8 cellular contexts compared by ENCODE assay signal in the genomic region with DNA sequence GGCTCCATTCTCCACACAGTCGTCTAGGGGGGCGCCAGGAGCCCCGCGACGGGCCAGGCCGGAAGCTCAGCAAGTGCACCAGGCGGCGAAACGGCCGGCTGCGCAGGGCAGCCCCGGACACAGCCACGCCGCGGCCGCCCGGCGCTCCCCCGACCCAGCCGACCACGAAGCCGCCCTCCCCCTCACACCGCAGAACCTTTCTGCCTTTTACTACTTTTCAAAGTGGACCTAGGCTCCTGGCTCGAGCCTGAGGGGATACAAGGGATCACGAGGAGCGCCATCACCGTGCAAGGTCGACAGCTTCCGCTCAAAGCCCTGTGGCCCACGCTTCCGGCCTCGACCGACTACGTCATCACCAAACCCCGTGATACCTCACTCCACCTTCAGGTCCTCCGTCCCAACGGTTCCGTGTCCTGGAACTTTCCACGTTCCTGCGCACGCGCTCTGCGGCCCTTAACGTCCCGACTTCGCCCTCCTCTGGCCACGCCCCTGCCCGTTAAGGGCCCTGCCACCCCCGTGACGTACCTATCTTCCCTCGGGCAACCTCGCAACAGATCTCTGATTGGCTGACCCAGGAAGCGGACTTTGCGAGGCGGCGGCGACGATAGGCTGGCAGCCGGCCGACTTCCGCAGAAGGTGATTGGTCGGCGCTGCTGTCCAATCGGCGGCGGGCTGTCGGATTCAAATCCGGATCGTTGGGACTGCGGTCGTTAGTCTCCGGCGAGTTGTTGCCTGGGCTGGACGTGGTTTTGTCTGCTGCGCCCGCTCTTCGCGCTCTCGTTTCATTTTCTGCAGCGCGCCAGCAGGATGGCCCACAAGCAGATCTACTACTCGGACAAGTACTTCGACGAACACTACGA. TPM values are rescaled to one million over a fixed set of nuclear protein-coding genes. Genes with fewer than 3 reads are reported as not detected.
DNase-seq lines count a peak whose midpoint lies in the region; ATAC-seq and FAIRE-seq lines count a peak whose summit lies in the region.

A gene (plus strand): TSS at position 710 of the 860 bp plus-strand sequence. CDS start 98 bp downstream, at position 808.

- peak; percentile 96 for FAIRE-seq in RCC 7860 (lab: Jason Lieb, UNC)

- peak within 1 kb of the TSS; percentile 93 to 97 for H3K4me3 Mint-ChIP-seq in activated T-cell treated with anti-CD3 and anti-CD28 coated beads, Interleukin-2, amount 50 U/mL, for 72 hours

- H3K27me3 ChIP-seq in muscle layer of colon (ENCODE audit: control insufficient read depth in 1 of 2, insufficient read depth in 2 of 2, low read length in 2 of 2): no peaks in the 10 kb centered on the region

- DNase-seq in DMS79 (lab: John Stamatoyannopoulos, UW) (peak; percentile 95), RCC 7860 (ENCODE audit: low spot score) (peak; percentile 100)
- DNase-seq in activated T-cell treated with anti-CD3 and anti-CD28 coated beads, Interleukin-2, amount 50 U/mL, for 72 hours: peak; percentile 100
- peak; percentile 99 for DNase-seq in stimulated activated CD8-positive, alpha-beta memory T cell treated with anti-CD3 and anti-CD28 coated beads, Interleukin-7, amount 100 ng/mL, for 24 hours (ENCODE audit: low read depth)

- peaks cover 2 to 19% of the 10 kb centered on the region in 2 donors for H3K36me3 Mint-ChIP-seq in activated T-cell treated with anti-CD3 and anti-CD28 coated beads, Interleukin-2, amount 50 U/mL, for 72 hours (ENCODE audit: insufficient read depth in 2 of 2)

- peak within 1 kb of the TSS; percentile 77 to 94 for H3K4me3 ChIP-seq in muscle layer of colon (ENCODE audit: low read depth in 1 of 2, low read length in 2 of 2)

- peaks cover 44% of the 10 kb centered on the region for H3K4me1 Mint-ChIP-seq in activated T-cell treated with anti-CD3 and anti-CD28 coated beads, Interleukin-2, amount 50 U/mL, for 72 hours (ENCODE audit: low read depth)

- H3K36me3 ChIP-seq in KOPT-K1 (ENCODE audit: insufficient read depth, low read length): peaks cover 36% of the 10 kb centered on the region
- H3K36me3 ChIP-seq in muscle layer of colon (ENCODE audit: insufficient read depth, low read length): peaks cover 5% of the 10 kb centered on the region

- H3K9me3 ChIP-seq in KOPT-K1 (ENCODE audit: insufficient read depth, low read length, poor library complexity, severe bottlenecking) (no peaks in the 10 kb centered on the region), muscle layer of colon (ENCODE audit: low read length) (no peaks in the 10 kb centered on the region)

- peaks cover 18% of the 10 kb centered on the region for H3K4me1 ChIP-seq in muscle layer of colon (ENCODE audit: insufficient read depth, low read length)

- no peaks in the 10 kb centered on the region for H3K27me3 Mint-ChIP-seq in activated T-cell treated with anti-CD3 and anti-CD28 coated beads, Interleukin-2, amount 50 U/mL, for 72 hours (ENCODE audit: low read depth)

- no peaks in the 10 kb centered on the region for H3K9me3 Mint-ChIP-seq in activated T-cell treated with anti-CD3 and anti-CD28 coated beads, Interleukin-2, amount 50 U/mL, for 72 hours

- ATAC-seq in GM21786 (IDR thresholded peaks at IDR 0.05; ENCODE audit: unreplicated experiment) (peak; percentile 91), esophagus mucosa (peak; percentile 98)
- peak; percentile 89 to 92 for ATAC-seq in activated T-cell treated with anti-CD3 and anti-CD28 coated beads, Interleukin-2, amount 50 U/mL, for 72 hours (replicated peaks in 1 of 2)

- peak within 1 kb of the TSS; percentile 92 for H3K9ac ChIP-seq in muscle layer of colon (ENCODE audit: low read length)

- H3K27ac ChIP-seq in KOPT-K1 (ENCODE audit: low read depth, low read length, poor library complexity, severe bottlenecking) (peak within 1 kb of the TSS; percentile 98), muscle layer of colon (ENCODE audit: low read depth, low read length) (peak within 1 kb of the TSS; percentile 92)

- H3K27ac Mint-ChIP-seq in activated T-cell treated with anti-CD3 and anti-CD28 coated beads, Interleukin-2, amount 50 U/mL, for 72 hours: peak within 1 kb of the TSS; percentile 91

RNA-seq across cellular contexts. Expression of the gene that starts here (rescaled TPM):
- total RNA-seq in activated T-cell treated with anti-CD3 and anti-CD28 coated beads, Interleukin-2, amount 50 U/mL, for 72 hours: 100 to 1,000 TPM; 145 to 155 TPM
- total RNA-seq in esophagus mucosa: 46.5 TPM

Comparison
In these comparisons a context has a peak if more than half of its experiments do, and no peak if none do; other contexts are left out.
1. Peak in every context shown above with its lines: DNase-seq, ATAC-seq, H3K4me3 ChIP-seq and H3K27ac ChIP-seq.